Comparison of ENCODE assay signal across 11 cellular contexts in the genomic region with DNA sequence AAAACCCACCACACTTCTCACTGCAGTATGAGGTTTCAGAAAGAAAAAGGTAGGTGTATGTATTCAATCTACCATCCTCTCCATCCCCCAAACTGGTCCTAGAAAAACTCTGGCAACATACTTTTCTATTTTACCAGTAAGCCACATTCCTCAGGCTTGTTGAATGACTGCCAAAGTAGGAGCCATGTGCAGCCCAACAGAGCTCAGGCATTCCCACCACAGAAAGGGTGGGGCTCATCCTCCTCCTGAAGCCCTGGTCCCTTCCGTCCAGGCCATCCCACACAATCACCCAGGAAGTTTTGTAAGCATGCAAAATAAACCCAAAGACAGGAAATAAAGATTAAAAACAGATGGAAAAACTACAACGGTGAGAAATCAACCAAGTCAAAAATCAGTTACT. TPM values are rescaled to one million over a fixed set of nuclear protein-coding genes. Genes with fewer than 3 reads are reported as not detected.
DNase-seq lines count a peak whose midpoint lies in the region; ATAC-seq and TF ChIP-seq lines count a peak whose summit lies in the region.
"Had no signal": no experiment of that assay in that cellular context is flagged by ENCODE, and none has a peak within 500 bp of the region (broad histone marks: within the 10 kb centered on the region; RNA-seq: fewer than 3 reads in every experiment).

No MANE protein-coding gene starts in this region.

- no peak overlapping the region for H3K4me3 Mint-ChIP-seq in WTC11
- no peak overlapping the region for H3K4me3 Mint-ChIP-seq in activated naive CD4-positive, alpha-beta T cell treated with anti-CD3 and anti-CD28 coated beads, Interleukin-2, amount 10 ng/mL, durations not matched to agents 7 days and 5 days
- H3K4me3 Mint-ChIP-seq: memory B cell had no signal

- no peak overlapping the region for H3K4me3 ChIP-seq in skeletal muscle cell (ENCODE audit: low read depth, low read length)

- intact Hi-C loops in Right ventricle myocardium inferior (cut with DNase I): no loop called here

- no peaks in the 10 kb centered on the region for H3K9me3 Mint-ChIP-seq in WTC11
- no peaks in the 10 kb centered on the region for H3K9me3 Mint-ChIP-seq in activated naive CD4-positive, alpha-beta T cell treated with anti-CD3 and anti-CD28 coated beads, Interleukin-2, amount 10 ng/mL, durations not matched to agents 7 days and 5 days
- H3K9me3 Mint-ChIP-seq: memory B cell had no signal

- H3K27ac Mint-ChIP-seq in WTC11: peak overlapping the region; percentile 84
- H3K27ac Mint-ChIP-seq in activated naive CD4-positive, alpha-beta T cell treated with anti-CD3 and anti-CD28 coated beads, Interleukin-2, amount 10 ng/mL, durations not matched to agents 7 days and 5 days: no peak overlapping the region
- H3K27ac Mint-ChIP-seq: memory B cell had no signal

- POLR2A ChIA-PET in WTC11 (lab: Charles Lee): no interaction called here

- peaks cover 9% of the 10 kb centered on the region for H3K4me1 Mint-ChIP-seq in WTC11
- peaks cover 3% of the 10 kb centered on the region for H3K4me1 Mint-ChIP-seq in activated naive CD4-positive, alpha-beta T cell treated with anti-CD3 and anti-CD28 coated beads, Interleukin-2, amount 10 ng/mL, durations not matched to agents 7 days and 5 days

- no peaks in the 10 kb centered on the region for H3K27me3 Mint-ChIP-seq in WTC11 (ENCODE audit: low read depth)
- H3K27me3 Mint-ChIP-seq in activated naive CD4-positive, alpha-beta T cell treated with anti-CD3 and anti-CD28 coated beads, Interleukin-2, amount 10 ng/mL, durations not matched to agents 7 days and 5 days: no peaks in the 10 kb centered on the region
- H3K27me3 Mint-ChIP-seq: memory B cell had no signal

- DNase-seq in GM04503 (ENCODE audit: low read depth) (peak; percentile 98), WTC11 (ENCODE audit: low spot score) (no peak), Right ventricle myocardium inferior (ENCODE audit: missing footprints) (no peak), skeletal muscle cell (ENCODE audit: low read depth) (peak; percentile 92), caudate nucleus (lab: John Stamatoyannopoulos, UW) (no peak), NCI-H2107 treated with DMSO at 0.1 percent for 48 hours (lab: John Stamatoyannopoulos, UW; ENCODE audit: unreplicated experiment) (no peak)
- no peak for DNase-seq in activated naive CD4-positive, alpha-beta T cell treated with anti-CD3 and anti-CD28 coated beads, Interleukin-2, amount 10 ng/mL, durations not matched to agents 7 days and 5 days
- DNase-seq: activated gamma-delta T cell treated with Interleukin-2 at 50 U/mL for 16 hours, NCI-H1694 had no signal

- TF ChIP-seq CTCF in WTC11 (IDR thresholded peaks at IDR 0.05): no peak

- peaks cover 20% of the 10 kb centered on the region for H3K36me3 Mint-ChIP-seq in WTC11
- H3K36me3 Mint-ChIP-seq in activated naive CD4-positive, alpha-beta T cell treated with anti-CD3 and anti-CD28 coated beads, Interleukin-2, amount 10 ng/mL, durations not matched to agents 7 days and 5 days: peaks cover 5% of the 10 kb centered on the region

- H3K27ac ChIP-seq in caudate nucleus (ENCODE audit: low read depth, low read length): no peak overlapping the region

- ATAC-seq in WTC11: peak; percentile 50
- peak; percentile 70 for ATAC-seq in Right ventricle myocardium inferior
- no peak for ATAC-seq in HG03095 (IDR thresholded peaks at IDR 0.05; ENCODE audit: unreplicated experiment)

- CTCF ChIA-PET in WTC11 (lab: Charles Lee): interaction anchor here (0.6 to 0.7 kb wide), 5 partner anchors 16 to 1409 kb away, joined by 3 to 5 read pairs (median 3); no protein-coding TSS in a partner anchor
- CTCF ChIA-PET in activated naive CD4-positive, alpha-beta T cell treated with anti-CD3 and anti-CD28 coated beads, Interleukin-2, amount 10 ng/mL, durations not matched to agents 7 days and 5 days (lab: Charles Lee): no interaction called here

TF ChIP-seq in WTC11, 78 proteins besides CTCF, POLR2A, EP300 and RAD21 (continues in another document):
- no peak for TF ChIP-seq MYBL2 (CRISPR knock-in tag; IDR thresholded peaks at IDR 0.05)
- TF ChIP-seq, protein P1, sequence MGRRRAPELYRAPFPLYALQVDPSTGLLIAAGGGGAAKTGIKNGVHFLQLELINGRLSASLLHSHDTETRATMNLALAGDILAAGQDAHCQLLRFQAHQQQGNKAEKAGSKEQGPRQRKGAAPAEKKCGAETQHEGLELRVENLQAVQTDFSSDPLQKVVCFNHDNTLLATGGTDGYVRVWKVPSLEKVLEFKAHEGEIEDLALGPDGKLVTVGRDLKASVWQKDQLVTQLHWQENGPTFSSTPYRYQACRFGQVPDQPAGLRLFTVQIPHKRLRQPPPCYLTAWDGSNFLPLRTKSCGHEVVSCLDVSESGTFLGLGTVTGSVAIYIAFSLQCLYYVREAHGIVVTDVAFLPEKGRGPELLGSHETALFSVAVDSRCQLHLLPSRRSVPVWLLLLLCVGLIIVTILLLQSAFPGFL (CRISPR knock-in tag; IDR thresholded peaks at IDR 0.05; ENCODE audit: borderline replicate concordance): no peak
- TF ChIP-seq, protein P2, sequence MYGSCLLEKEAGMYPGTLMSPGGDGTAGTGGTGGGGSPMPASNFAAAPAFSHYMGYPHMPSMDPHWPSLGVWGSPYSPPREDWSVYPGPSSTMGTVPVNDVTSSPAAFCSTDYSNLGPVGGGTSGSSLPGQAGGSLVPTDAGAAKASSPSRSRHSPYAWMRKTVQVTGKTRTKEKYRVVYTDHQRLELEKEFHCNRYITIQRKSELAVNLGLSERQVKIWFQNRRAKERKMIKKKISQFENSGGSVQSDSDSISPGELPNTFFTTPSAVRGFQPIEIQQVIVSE (CRISPR knock-in tag; IDR thresholded peaks at IDR 0.05; ENCODE audit: borderline replicate concordance): no peak
- no peak for TF ChIP-seq GRHL2 (CRISPR knock-in tag; IDR thresholded peaks at IDR 0.05; ENCODE audit: insufficient replicate concordance, severe bottlenecking)
- TF ChIP-seq, protein P3, sequence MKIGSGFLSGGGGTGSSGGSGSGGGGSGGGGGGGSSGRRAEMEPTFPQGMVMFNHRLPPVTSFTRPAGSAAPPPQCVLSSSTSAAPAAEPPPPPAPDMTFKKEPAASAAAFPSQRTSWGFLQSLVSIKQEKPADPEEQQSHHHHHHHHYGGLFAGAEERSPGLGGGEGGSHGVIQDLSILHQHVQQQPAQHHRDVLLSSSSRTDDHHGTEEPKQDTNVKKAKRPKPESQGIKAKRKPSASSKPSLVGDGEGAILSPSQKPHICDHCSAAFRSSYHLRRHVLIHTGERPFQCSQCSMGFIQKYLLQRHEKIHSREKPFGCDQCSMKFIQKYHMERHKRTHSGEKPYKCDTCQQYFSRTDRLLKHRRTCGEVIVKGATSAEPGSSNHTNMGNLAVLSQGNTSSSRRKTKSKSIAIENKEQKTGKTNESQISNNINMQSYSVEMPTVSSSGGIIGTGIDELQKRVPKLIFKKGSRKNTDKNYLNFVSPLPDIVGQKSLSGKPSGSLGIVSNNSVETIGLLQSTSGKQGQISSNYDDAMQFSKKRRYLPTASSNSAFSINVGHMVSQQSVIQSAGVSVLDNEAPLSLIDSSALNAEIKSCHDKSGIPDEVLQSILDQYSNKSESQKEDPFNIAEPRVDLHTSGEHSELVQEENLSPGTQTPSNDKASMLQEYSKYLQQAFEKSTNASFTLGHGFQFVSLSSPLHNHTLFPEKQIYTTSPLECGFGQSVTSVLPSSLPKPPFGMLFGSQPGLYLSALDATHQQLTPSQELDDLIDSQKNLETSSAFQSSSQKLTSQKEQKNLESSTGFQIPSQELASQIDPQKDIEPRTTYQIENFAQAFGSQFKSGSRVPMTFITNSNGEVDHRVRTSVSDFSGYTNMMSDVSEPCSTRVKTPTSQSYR (CRISPR knock-in tag; IDR thresholded peaks at IDR 0.05): no peak
- TF ChIP-seq, protein P4, sequence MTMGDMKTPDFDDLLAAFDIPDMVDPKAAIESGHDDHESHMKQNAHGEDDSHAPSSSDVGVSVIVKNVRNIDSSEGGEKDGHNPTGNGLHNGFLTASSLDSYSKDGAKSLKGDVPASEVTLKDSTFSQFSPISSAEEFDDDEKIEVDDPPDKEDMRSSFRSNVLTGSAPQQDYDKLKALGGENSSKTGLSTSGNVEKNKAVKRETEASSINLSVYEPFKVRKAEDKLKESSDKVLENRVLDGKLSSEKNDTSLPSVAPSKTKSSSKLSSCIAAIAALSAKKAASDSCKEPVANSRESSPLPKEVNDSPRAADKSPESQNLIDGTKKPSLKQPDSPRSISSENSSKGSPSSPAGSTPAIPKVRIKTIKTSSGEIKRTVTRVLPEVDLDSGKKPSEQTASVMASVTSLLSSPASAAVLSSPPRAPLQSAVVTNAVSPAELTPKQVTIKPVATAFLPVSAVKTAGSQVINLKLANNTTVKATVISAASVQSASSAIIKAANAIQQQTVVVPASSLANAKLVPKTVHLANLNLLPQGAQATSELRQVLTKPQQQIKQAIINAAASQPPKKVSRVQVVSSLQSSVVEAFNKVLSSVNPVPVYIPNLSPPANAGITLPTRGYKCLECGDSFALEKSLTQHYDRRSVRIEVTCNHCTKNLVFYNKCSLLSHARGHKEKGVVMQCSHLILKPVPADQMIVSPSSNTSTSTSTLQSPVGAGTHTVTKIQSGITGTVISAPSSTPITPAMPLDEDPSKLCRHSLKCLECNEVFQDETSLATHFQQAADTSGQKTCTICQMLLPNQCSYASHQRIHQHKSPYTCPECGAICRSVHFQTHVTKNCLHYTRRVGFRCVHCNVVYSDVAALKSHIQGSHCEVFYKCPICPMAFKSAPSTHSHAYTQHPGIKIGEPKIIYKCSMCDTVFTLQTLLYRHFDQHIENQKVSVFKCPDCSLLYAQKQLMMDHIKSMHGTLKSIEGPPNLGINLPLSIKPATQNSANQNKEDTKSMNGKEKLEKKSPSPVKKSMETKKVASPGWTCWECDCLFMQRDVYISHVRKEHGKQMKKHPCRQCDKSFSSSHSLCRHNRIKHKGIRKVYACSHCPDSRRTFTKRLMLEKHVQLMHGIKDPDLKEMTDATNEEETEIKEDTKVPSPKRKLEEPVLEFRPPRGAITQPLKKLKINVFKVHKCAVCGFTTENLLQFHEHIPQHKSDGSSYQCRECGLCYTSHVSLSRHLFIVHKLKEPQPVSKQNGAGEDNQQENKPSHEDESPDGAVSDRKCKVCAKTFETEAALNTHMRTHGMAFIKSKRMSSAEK (CRISPR knock-in tag; IDR thresholded peaks at IDR 0.05; ENCODE audit: borderline replicate concordance): no peak

RNA-seq across cellular contexts. Expression of a gene that starts 57.2 kb away (rescaled TPM):
- 43.8 to 47.8 TPM (median 46.7 TPM) in 3 replicates for total RNA-seq in WTC11 (2021)
- total RNA-seq in Right ventricle myocardium inferior: 19.1 TPM

Comparison
In these comparisons a context has a peak if more than half of its experiments do, and no peak if none do; other contexts are left out.
1. DNase-seq: peak in GM04503 (single experiment) and skeletal muscle cell (single experiment); none in WTC11 (single experiment), Right ventricle myocardium inferior (single experiment), activated naive CD4-positive, alpha-beta T cell treated with anti-CD3 and anti-CD28 coated beads, Interleukin-2, amount 10 ng/mL, durations not matched to agents 7 days and 5 days (single experiment), caudate nucleus (0 of 61) and NCI-H2107 treated with DMSO at 0.1 percent for 48 hours (single experiment).